Comparison of ENCODE assay signal across 8 cellular contexts in genomic region chr15:63832620-63833245, GRCh38. TPM values are rescaled to one million over a fixed set of nuclear protein-coding genes. Genes with fewer than 3 reads are reported as not detected.
DNase-seq lines count a peak whose midpoint lies in the region; ATAC-seq and TF ChIP-seq lines count a peak whose summit lies in the region.

No MANE protein-coding gene starts in this region.

- ATAC-seq in body of pancreas (no peak), HG03175 (IDR thresholded peaks at IDR 0.05; ENCODE audit: unreplicated experiment) (no peak), HG03135 (IDR thresholded peaks at IDR 0.05; ENCODE audit: unreplicated experiment) (no peak)

- WGBS in body of pancreas, 2 donors = 1% methylated on average over 9 of the region's 9 CpGs
- WGBS in liver = under 1% methylated on average over 9 of the region's 9 CpGs
- 0% methylated on average over 7 to 9 of the region's 9 CpGs for WGBS in transverse colon (ENCODE audit: low coverage in 1 of 2), 2 donors

- H3K9me3 ChIP-seq in KOPT-K1 (ENCODE audit: insufficient read depth, low read length, poor library complexity, severe bottlenecking) = no peaks in the 10 kb centered on the region
- H3K9me3 ChIP-seq in body of pancreas = no peaks in the 10 kb centered on the region
- no peaks in the 10 kb centered on the region for H3K9me3 ChIP-seq in liver (ENCODE audit: control insufficient read depth in 4 of 4, low read length in 3 of 4)
- no peaks in the 10 kb centered on the region for H3K9me3 ChIP-seq in transverse colon

- TF ChIP-seq CTCF in body of pancreas (IDR thresholded peaks at IDR 0.05) (no peak), liver (IDR thresholded peaks at IDR 0.05; ENCODE audit: low read depth, low read length, missing input control) (no peak), transverse colon (IDR thresholded peaks at IDR 0.05) (no peak)

- H3K27me3 ChIP-seq in body of pancreas (no peaks in the 10 kb centered on the region), liver (ENCODE audit: control insufficient read depth in 4 of 4, insufficient read depth in 4 of 4, low read length in 3 of 4) (no peaks in the 10 kb centered on the region), transverse colon (no peaks in the 10 kb centered on the region)

- in situ Hi-C loops in transverse colon (cut with MboI; ENCODE audit: low pct_ligation_motif_present in 1 of 4, low pct_unique_long_range_greater_than_20kb in 1 of 4, low sequenced_read_pairs in 3 of 4) = no loop called here

- TF ChIP-seq POLR2A in body of pancreas (IDR thresholded peaks at IDR 0.05) (no peak), transverse colon (IDR thresholded peaks at IDR 0.05) (no peak)

- H3K36me3 ChIP-seq in KOPT-K1 (ENCODE audit: insufficient read depth, low read length) = no peaks in the 10 kb centered on the region
- H3K36me3 ChIP-seq in body of pancreas (replicated peaks in 1 of 2; ENCODE audit: insufficient read depth in 1 of 2, low read depth in 2 of 2) = no peaks in the 10 kb centered on the region
- peaks cover 0 to 2% (median 0%) of the 10 kb centered on the region in 4 donors for H3K36me3 ChIP-seq in liver (ENCODE audit: control insufficient read depth in 4 of 4, insufficient read depth in 3 of 4, low read depth in 1 of 4, low read length in 3 of 4)
- no peaks in the 10 kb centered on the region for H3K36me3 ChIP-seq in transverse colon

- TF ChIP-seq RAD21 in liver (IDR thresholded peaks at IDR 0.05) = no peak

- DNase-seq in SKM-1 treated with dmso at 0.1 percent for 144 hours (lab: John Stamatoyannopoulos, UW; ENCODE audit: unreplicated experiment) (peak; percentile 20), SKM-1 (lab: John Stamatoyannopoulos, UW; ENCODE audit: unreplicated experiment) (no peak), body of pancreas (no peak), transverse colon (no peak)

- H3K4me1 ChIP-seq in body of pancreas = peaks cover 25% of the 10 kb centered on the region
- peaks cover 0 to 25% (median 22%) of the 10 kb centered on the region in 4 donors for H3K4me1 ChIP-seq in liver (ENCODE audit: control insufficient read depth in 4 of 4, insufficient read depth in 4 of 4, low read length in 3 of 4)
- peaks cover 4 to 35% (median 20%) of the 10 kb centered on the region in 4 donors for H3K4me1 ChIP-seq in transverse colon

- no peak for TF ChIP-seq EP300 in transverse colon (IDR thresholded peaks at IDR 0.05; ENCODE audit: low read depth)

- H3K4me3 ChIP-seq in body of pancreas (peak overlapping the region; percentile 61 to 74), liver (ENCODE audit: low read depth in 1 of 3, low read length in 3 of 3) (peak overlapping the region; percentile 59 to 86 (median 66)), transverse colon (peak overlapping the region; percentile 58 to 98 (median 92))

- intact Hi-C loops in body of pancreas (cut with DNase I) (no loop called here), transverse colon (cut with DNase I; ENCODE audit: low total_unique reads) (no loop called here)

- H3K9ac ChIP-seq in liver (ENCODE audit: low read depth in 1 of 2, low read length in 2 of 2) = peak overlapping the region; percentile 53 to 70

- peak overlapping the region; percentile 88 for H3K27ac ChIP-seq in KOPT-K1 (ENCODE audit: low read depth, low read length, poor library complexity, severe bottlenecking)
- peak overlapping the region in 3 of 4 donors; percentile 78 to 90 (median 88) for H3K27ac ChIP-seq in body of pancreas
- H3K27ac ChIP-seq in liver (ENCODE audit: low read depth in 1 of 2, low read length in 2 of 2) = peak overlapping the region; percentile 82 to 83
- H3K27ac ChIP-seq in transverse colon = peak overlapping the region; percentile 89 to 95 (median 93)

TF ChIP-seq in liver, 16 proteins besides CTCF, POLR2A, EP300 and RAD21:
- TF ChIP-seq TAF1 (conservative IDR thresholded peaks at IDR 0.05) (no peak), ZBTB33 (IDR thresholded peaks at IDR 0.05) (no peak), RXRA (IDR thresholded peaks at IDR 0.05) (no peak), HNF4G (IDR thresholded peaks at IDR 0.05) (no peak), YY1 (IDR thresholded peaks at IDR 0.05) (no peak), NR2F2 (IDR thresholded peaks at IDR 0.05) (no peak), REST (IDR thresholded peaks at IDR 0.05) (no peak), FOXA2 (IDR thresholded peaks at IDR 0.05) (no peak), ATF3 (IDR thresholded peaks at IDR 0.05) (no peak), MAX (IDR thresholded peaks at IDR 0.05) (no peak), GABPA (IDR thresholded peaks at IDR 0.05 in 1 of 2, conservative IDR thresholded peaks at IDR 0.05 in 1 of 2) (no peak)

RNA-seq across cellular contexts. Expression of gene HERC1, which starts 1.0 kb away (rescaled TPM):
- total RNA-seq in body of pancreas (10 to 100 TPM; 40.5 to 47.0 TPM), liver (100 to 1,000 TPM in 1 of 2 donors, 10 to 100 TPM in 1; 89.9 to 202 TPM), transverse colon (100 to 1,000 TPM in 2 of 4 donors, 10 to 100 TPM in 2; 30.8 to 243 (median 102) TPM)
- 10 to 100 TPM; 15.0 to 21.3 TPM for polyA plus RNA-seq in liver
